In the genomic region with DNA sequence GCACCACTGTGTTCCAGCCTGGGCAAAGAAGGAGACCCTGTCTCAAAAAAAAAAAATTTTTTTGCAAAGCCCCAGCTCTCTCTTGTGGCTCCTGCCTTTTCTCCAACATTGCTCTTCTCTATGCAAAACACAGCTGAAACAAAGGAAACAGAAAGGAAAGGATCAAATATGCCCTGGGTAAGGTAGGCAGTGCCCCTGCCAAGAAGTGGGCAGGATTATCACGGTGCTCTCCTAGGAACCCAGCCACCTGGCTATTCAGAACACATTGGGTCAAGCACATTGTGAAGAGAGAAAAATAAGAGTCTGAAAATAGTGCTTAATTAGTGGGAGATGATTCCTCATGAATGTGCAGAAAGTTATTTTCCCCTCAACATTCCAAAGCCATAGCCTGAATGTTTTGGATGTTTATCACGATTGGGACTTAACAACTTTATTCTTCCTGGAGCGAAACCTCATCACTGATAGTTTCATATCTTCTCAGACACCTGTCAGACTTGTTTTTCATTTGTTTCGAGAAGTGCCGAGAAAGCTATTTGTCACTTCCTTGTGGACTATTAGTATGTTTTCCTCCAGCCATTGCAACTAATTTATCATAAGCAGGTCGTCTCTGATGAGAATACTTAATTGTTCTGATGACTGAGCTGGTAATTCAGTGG, we compare ENCODE assay signal across 2 cellular contexts.
TF ChIP-seq lines count a peak whose summit lies in the region.

No MANE protein-coding gene starts in this region.

TF ChIP-seq in SK-N-SH treated with all-trans-retinoic acid at 6 μM for 48 hours, 23 proteins besides CTCF, POLR2A, EP300 and RAD21 (continued from another document):
- TF ChIP-seq RARB (CRISPR knock-in tag; IDR thresholded peaks at IDR 0.05) = no peak
- no peak for TF ChIP-seq ZNF70 (CRISPR knock-in tag; IDR thresholded peaks at IDR 0.05)
- TF ChIP-seq, protein P1, sequence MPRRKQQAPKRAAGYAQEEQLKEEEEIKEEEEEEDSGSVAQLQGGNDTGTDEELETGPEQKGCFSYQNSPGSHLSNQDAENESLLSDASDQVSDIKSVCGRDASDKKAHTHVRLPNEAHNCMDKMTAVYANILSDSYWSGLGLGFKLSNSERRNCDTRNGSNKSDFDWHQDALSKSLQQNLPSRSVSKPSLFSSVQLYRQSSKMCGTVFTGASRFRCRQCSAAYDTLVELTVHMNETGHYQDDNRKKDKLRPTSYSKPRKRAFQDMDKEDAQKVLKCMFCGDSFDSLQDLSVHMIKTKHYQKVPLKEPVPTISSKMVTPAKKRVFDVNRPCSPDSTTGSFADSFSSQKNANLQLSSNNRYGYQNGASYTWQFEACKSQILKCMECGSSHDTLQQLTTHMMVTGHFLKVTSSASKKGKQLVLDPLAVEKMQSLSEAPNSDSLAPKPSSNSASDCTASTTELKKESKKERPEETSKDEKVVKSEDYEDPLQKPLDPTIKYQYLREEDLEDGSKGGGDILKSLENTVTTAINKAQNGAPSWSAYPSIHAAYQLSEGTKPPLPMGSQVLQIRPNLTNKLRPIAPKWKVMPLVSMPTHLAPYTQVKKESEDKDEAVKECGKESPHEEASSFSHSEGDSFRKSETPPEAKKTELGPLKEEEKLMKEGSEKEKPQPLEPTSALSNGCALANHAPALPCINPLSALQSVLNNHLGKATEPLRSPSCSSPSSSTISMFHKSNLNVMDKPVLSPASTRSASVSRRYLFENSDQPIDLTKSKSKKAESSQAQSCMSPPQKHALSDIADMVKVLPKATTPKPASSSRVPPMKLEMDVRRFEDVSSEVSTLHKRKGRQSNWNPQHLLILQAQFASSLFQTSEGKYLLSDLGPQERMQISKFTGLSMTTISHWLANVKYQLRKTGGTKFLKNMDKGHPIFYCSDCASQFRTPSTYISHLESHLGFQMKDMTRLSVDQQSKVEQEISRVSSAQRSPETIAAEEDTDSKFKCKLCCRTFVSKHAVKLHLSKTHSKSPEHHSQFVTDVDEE (CRISPR knock-in tag; IDR thresholded peaks at IDR 0.05) = no peak
- TF ChIP-seq SNAI2 (CRISPR knock-in tag; IDR thresholded peaks at IDR 0.05) = no peak
- TF ChIP-seq ARNTL (CRISPR knock-in tag; IDR thresholded peaks at IDR 0.05; ENCODE audit: borderline replicate concordance, low read depth) = no peak
- TF ChIP-seq, protein P2, sequence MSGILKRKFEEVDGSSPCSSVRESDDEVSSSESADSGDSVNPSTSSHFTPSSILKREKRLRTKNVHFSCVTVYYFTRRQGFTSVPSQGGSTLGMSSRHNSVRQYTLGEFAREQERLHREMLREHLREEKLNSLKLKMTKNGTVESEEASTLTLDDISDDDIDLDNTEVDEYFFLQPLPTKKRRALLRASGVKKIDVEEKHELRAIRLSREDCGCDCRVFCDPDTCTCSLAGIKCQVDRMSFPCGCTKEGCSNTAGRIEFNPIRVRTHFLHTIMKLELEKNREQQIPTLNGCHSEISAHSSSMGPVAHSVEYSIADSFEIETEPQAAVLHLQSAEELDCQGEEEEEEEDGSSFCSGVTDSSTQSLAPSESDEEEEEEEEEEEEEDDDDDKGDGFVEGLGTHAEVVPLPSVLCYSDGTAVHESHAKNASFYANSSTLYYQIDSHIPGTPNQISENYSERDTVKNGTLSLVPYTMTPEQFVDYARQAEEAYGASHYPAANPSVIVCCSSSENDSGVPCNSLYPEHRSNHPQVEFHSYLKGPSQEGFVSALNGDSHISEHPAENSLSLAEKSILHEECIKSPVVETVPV (CRISPR knock-in tag; IDR thresholded peaks at IDR 0.05) = no peak
- no peak for TF ChIP-seq ZNF8 (CRISPR knock-in tag; IDR thresholded peaks at IDR 0.05)
- TF ChIP-seq, protein P3, sequence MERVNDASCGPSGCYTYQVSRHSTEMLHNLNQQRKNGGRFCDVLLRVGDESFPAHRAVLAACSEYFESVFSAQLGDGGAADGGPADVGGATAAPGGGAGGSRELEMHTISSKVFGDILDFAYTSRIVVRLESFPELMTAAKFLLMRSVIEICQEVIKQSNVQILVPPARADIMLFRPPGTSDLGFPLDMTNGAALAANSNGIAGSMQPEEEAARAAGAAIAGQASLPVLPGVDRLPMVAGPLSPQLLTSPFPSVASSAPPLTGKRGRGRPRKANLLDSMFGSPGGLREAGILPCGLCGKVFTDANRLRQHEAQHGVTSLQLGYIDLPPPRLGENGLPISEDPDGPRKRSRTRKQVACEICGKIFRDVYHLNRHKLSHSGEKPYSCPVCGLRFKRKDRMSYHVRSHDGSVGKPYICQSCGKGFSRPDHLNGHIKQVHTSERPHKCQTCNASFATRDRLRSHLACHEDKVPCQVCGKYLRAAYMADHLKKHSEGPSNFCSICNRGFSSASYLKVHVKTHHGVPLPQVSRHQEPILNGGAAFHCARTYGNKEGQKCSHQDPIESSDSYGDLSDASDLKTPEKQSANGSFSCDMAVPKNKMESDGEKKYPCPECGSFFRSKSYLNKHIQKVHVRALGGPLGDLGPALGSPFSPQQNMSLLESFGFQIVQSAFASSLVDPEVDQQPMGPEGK (CRISPR knock-in tag; IDR thresholded peaks at IDR 0.05; ENCODE audit: borderline replicate concordance) = no peak
- TF ChIP-seq, protein P4, sequence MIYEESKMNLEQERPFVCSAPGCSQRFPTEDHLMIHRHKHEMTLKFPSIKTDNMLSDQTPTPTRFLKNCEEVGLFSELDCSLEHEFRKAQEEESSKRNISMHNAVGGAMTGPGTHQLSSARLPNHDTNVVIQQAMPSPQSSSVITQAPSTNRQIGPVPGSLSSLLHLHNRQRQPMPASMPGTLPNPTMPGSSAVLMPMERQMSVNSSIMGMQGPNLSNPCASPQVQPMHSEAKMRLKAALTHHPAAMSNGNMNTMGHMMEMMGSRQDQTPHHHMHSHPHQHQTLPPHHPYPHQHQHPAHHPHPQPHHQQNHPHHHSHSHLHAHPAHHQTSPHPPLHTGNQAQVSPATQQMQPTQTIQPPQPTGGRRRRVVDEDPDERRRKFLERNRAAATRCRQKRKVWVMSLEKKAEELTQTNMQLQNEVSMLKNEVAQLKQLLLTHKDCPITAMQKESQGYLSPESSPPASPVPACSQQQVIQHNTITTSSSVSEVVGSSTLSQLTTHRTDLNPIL (CRISPR knock-in tag; IDR thresholded peaks at IDR 0.05; ENCODE audit: low read depth) = no peak
- TF ChIP-seq PPARA (CRISPR knock-in tag; IDR thresholded peaks at IDR 0.05; ENCODE audit: borderline replicate concordance) = no peak
- no peak for TF ChIP-seq OSR1 (CRISPR knock-in tag; IDR thresholded peaks at IDR 0.05)
- no peak for TF ChIP-seq ZNF565 (CRISPR knock-in tag; conservative IDR thresholded peaks at IDR 0.05; ENCODE audit: low read depth)
- TF ChIP-seq BACH2 (CRISPR knock-in tag; IDR thresholded peaks at IDR 0.05; ENCODE audit: borderline replicate concordance) = no peak
- no peak for TF ChIP-seq TCF4 (CRISPR knock-in tag; IDR thresholded peaks at IDR 0.05; ENCODE audit: borderline replicate concordance)
- TF ChIP-seq TOX (CRISPR knock-in tag; IDR thresholded peaks at IDR 0.05; ENCODE audit: borderline replicate concordance) = no peak
- no peak for TF ChIP-seq ZC3H10 (CRISPR knock-in tag; IDR thresholded peaks at IDR 0.05)
- no peak for TF ChIP-seq ZFP3 (CRISPR knock-in tag; IDR thresholded peaks at IDR 0.05)
- TF ChIP-seq ISL1 (CRISPR knock-in tag; IDR thresholded peaks at IDR 0.05) = no peak

TF ChIP-seq in SK-N-SH, 30 proteins besides CTCF, POLR2A, EP300 and RAD21:
- TF ChIP-seq TAF1 (IDR thresholded peaks at IDR 0.05; ENCODE audit: borderline replicate concordance, low read depth, low read length) (no peak), TEAD4 (IDR thresholded peaks at IDR 0.05; ENCODE audit: borderline replicate concordance, insufficient read depth) (no peak), NRF1 (IDR thresholded peaks at IDR 0.05; ENCODE audit: low read depth, low read length) (no peak), RCOR1 (IDR thresholded peaks at IDR 0.05; ENCODE audit: low read length) (no peak), POLR2AphosphoS5 (IDR thresholded peaks at IDR 0.05; ENCODE audit: low read depth, low read length) (no peak)
- TF ChIP-seq, protein P5, sequence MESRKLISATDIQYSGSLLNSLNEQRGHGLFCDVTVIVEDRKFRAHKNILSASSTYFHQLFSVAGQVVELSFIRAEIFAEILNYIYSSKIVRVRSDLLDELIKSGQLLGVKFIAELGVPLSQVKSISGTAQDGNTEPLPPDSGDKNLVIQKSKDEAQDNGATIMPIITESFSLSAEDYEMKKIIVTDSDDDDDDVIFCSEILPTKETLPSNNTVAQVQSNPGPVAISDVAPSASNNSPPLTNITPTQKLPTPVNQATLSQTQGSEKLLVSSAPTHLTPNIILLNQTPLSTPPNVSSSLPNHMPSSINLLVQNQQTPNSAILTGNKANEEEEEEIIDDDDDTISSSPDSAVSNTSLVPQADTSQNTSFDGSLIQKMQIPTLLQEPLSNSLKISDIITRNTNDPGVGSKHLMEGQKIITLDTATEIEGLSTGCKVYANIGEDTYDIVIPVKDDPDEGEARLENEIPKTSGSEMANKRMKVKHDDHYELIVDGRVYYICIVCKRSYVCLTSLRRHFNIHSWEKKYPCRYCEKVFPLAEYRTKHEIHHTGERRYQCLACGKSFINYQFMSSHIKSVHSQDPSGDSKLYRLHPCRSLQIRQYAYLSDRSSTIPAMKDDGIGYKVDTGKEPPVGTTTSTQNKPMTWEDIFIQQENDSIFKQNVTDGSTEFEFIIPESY (IDR thresholded peaks at IDR 0.05; ENCODE audit: borderline replicate concordance, low read depth) = no peak
